In genomic region chr11:130916238-130916855, GRCh38 we compare ENCODE assay signal across 1 cellular context.
TF ChIP-seq lines count a peak whose summit lies in the region.

A gene with protein sequence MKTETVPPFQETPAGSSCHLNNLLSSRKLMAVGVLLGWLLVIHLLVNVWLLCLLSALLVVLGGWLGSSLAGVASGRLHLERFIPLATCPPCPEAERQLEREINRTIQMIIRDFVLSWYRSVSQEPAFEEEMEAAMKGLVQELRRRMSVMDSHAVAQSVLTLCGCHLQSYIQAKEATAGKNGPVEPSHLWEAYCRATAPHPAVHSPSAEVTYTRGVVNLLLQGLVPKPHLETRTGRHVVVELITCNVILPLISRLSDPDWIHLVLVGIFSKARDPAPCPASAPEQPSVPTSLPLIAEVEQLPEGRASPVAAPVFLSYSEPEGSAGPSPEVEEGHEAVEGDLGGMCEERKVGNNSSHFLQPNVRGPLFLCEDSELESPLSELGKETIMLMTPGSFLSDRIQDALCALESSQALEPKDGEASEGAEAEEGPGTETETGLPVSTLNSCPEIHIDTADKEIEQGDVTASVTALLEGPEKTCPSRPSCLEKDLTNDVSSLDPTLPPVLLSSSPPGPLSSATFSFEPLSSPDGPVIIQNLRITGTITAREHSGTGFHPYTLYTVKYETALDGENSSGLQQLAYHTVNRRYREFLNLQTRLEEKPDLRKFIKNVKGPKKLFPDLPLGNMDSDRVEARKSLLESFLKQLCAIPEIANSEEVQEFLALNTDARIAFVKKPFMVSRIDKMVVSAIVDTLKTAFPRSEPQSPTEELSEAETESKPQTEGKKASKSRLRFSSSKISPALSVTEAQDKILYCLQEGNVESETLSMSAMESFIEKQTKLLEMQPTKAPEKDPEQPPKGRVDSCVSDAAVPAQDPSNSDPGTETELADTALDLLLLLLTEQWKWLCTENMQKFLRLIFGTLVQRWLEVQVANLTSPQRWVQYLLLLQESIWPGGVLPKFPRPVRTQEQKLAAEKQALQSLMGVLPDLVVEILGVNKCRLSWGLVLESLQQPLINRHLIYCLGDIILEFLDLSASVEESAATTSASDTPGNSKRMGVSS (minus strand): TSS chr11:130916479. CDS start chr11:130915939, 540 bp downstream.

TF ChIP-seq in K562, 482 proteins besides CTCF, POLR2A, EP300 and RAD21 (continued from another document and continues in another):
- TF ChIP-seq STAT6 (CRISPR knock-in tag; IDR thresholded peaks at IDR 0.05) (peak; percentile 34; the same call in 1 of the 2 replicates), REST (CRISPR knock-in tag; IDR thresholded peaks at IDR 0.05; ENCODE audit: low read depth) (peak; percentile 71; the same call in 1 of the 2 replicates), MAZ (CRISPR knock-in tag; conservative IDR thresholded peaks at IDR 0.05 in 1 of 2, IDR thresholded peaks at IDR 0.05 in 1 of 2) (peak; percentile 79 to 81), HMG20B (CRISPR knock-in tag; IDR thresholded peaks at IDR 0.05) (no peak), TAF1 (IDR thresholded peaks at IDR 0.05; ENCODE audit: control insufficient read depth, extremely low read depth, insufficient read depth, low read length, severe bottlenecking) (peak; percentile 74), TCF7 (IDR thresholded peaks at IDR 0.05; ENCODE audit: borderline replicate concordance) (peak; percentile 58; the same call in 1 of the 2 replicates), HNRNPUL1 (IDR thresholded peaks at IDR 0.05; ENCODE audit: low read length) (no peak), TFAM (CRISPR knock-in tag; conservative IDR thresholded peaks at IDR 0.05) (no peak), THAP12 (CRISPR knock-in tag; IDR thresholded peaks at IDR 0.05) (peak; percentile 87), ETV5 (CRISPR knock-in tag; IDR thresholded peaks at IDR 0.05; ENCODE audit: low read depth) (no peak; the same call in 1 of the 2 replicates), BRD9 (IDR thresholded peaks at IDR 0.05; ENCODE audit: low read depth, partially characterized antibody) (no peak), PTRF (tag; IDR thresholded peaks at IDR 0.05) (no peak), ZNF143 (CRISPR knock-in tag; IDR thresholded peaks at IDR 0.05) (peak; percentile 82), TGIF2 (CRISPR knock-in tag; IDR thresholded peaks at IDR 0.05) (0 out of 2 replicates have a peak, but pooled peaks have one; percentile 76), PTBP1 (IDR thresholded peaks at IDR 0.05; ENCODE audit: low read depth, low read length) (peak; percentile 92), RFX7 (CRISPR knock-in tag; IDR thresholded peaks at IDR 0.05) (no peak), GABPA (tag; conservative IDR thresholded peaks at IDR 0.05; ENCODE audit: low read depth) (peak; percentile 94), SIN3B (IDR thresholded peaks at IDR 0.05; ENCODE audit: low read depth) (peak; percentile 85), ZNF12 (CRISPR knock-in tag; IDR thresholded peaks at IDR 0.05) (0 out of 2 replicates have a peak, but pooled peaks have one; percentile 53), NKRF (IDR thresholded peaks at IDR 0.05; ENCODE audit: borderline replicate concordance) (no peak), POLR2AphosphoS5 (IDR thresholded peaks at IDR 0.05; ENCODE audit: control insufficient read depth, insufficient read depth, low read depth, low read length) (peak; percentile 79), ZNF655 (CRISPR knock-in tag; IDR thresholded peaks at IDR 0.05) (no peak), PHTF2 (CRISPR knock-in tag; IDR thresholded peaks at IDR 0.05) (no peak)
- TF ChIP-seq, protein P1, sequence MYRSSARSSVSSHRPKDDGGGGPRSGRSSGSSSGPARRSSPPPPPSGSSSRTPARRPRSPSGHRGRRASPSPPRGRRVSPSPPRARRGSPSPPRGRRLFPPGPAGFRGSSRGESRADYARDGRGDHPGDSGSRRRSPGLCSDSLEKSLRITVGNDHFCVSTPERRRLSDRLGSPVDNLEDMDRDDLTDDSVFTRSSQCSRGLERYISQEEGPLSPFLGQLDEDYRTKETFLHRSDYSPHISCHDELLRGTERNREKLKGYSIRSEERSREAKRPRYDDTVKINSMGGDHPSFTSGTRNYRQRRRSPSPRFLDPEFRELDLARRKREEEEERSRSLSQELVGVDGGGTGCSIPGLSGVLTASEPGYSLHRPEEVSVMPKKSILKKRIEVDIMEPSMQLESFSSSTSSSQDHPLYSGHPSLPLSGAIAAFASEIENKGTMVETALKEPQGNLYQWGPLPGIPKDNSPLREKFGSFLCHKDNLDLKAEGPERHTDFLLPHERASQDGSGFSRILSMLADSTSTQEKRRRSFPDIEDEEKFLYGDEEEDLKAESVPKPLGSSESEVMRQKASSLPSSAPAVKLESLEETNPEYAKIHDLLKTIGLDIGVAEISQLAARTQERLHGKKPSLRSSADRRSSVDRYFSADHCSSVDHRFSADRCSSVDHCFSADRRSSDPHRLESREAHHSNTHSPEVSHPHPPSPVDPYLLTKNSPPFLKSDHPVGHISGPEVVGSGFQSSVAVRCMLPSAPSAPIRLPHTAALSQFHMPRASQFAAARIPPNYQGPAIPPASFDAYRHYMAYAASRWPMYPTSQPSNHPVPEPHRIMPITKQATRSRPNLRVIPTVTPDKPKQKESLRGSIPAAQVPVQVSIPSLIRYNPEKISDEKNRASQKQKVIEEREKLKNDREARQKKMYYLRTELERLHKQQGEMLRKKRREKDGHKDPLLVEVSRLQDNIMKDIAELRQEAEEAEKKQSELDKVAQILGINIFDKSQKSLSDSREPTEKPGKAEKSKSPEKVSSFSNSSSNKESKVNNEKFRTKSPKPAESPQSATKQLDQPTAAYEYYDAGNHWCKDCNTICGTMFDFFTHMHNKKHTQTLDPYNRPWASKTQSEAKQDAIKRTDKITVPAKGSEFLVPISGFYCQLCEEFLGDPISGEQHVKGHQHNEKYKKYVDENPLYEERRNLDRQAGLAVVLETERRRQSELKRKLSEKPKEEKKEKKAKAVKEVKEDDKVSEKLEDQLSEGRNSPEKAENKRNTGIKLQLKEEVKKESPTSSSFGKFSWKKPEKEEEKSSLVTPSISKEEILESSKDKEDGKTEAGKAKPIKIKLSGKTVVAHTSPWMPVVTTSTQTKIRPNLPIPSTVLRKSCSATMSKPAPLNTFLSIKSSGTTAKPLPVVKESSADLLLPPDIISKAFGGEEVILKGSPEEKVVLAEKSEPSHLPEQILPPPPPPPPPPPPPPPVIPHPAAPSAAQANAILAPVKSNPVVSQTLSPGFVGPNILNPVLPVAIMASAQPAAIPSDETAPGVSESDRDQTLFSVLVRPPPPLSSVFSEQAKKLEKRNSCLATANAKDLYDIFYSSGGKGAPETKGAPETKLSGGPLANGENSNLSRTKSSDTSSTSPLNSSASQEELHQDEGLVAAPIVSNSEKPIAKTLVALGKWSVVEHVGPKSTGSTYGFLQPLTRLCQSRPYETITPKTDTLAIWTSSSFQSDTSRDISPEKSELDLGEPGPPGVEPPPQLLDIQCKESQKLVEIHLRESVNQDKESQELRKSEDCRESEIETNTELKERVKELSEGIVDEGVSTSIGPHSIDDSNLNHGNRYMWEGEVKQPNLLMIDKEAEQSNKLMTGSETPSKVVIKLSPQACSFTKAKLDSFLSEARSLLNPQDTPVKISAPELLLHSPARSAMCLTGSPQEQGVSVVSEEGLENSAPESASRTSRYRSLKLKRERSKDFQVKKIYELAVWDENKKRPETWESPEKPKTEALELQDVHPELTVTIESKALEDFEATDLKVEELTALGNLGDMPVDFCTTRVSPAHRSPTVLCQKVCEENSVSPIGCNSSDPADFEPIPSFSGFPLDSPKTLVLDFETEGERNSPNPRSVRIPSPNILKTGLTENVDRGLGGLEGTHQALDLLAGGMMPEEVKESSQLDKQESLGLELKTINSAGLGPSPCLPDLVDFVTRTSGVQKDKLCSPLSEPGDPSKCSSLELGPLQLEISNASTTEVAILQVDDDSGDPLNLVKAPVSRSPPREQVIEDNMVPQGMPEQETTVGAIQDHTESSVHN (IDR thresholded peaks at IDR 0.05; ENCODE audit: borderline replicate concordance in 1 of 2, low read depth in 1 of 2) = no peak
- TF ChIP-seq, protein P2, sequence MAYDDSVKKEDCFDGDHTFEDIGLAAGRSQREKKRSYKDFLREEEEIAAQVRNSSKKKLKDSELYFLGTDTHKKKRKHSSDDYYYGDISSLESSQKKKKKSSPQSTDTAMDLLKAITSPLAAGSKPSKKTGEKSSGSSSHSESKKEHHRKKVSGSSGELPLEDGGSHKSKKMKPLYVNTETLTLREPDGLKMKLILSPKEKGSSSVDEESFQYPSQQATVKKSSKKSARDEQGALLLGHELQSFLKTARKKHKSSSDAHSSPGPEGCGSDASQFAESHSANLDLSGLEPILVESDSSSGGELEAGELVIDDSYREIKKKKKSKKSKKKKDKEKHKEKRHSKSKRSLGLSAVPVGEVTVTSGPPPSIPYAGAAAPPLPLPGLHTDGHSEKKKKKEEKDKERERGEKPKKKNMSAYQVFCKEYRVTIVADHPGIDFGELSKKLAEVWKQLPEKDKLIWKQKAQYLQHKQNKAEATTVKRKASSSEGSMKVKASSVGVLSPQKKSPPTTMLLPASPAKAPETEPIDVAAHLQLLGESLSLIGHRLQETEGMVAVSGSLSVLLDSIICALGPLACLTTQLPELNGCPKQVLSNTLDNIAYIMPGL (CRISPR knock-in tag; IDR thresholded peaks at IDR 0.05) = peak; percentile 71; the same call in 1 of the 2 replicates
